Comparison of ENCODE assay signal across 25 cellular contexts in genomic region chr2:242041816-242042215, GRCh38.
"Had no signal": no experiment of that assay in that cellular context is flagged by ENCODE, and none has a peak within 500 bp of the region (broad histone marks: within the 10 kb centered on the region; RNA-seq: fewer than 3 reads in every experiment).

No MANE protein-coding gene starts in this region.

- H3K27ac ChIP-seq: adrenal gland, body of pancreas had no signal

- H3K36me3 Mint-ChIP-seq: activated CD4-positive, alpha-beta memory T cell treated with anti-CD3 and anti-CD28 coated beads for 36 hours; activated naive CD4-positive, alpha-beta T cell treated with anti-CD3 and anti-CD28 coated beads, Interleukin-2, amount 50 U/mL, for 24 hours; activated naive CD8-positive, alpha-beta T cell treated with anti-CD3 and anti-CD28 coated beads for 36 hours had no signal

- H3K4me1 Mint-ChIP-seq: activated CD8-positive, alpha-beta memory T cell treated with anti-CD3 and anti-CD28 coated beads, Interleukin-2, amount 10 ng/mL, durations not matched to agents 7 days and 5 days; activated naive CD4-positive, alpha-beta T cell treated with anti-CD3 and anti-CD28 coated beads, Interleukin-2, amount 50 U/mL, for 24 hours; activated naive CD8-positive, alpha-beta T cell treated with anti-CD3 and anti-CD28 coated beads for 36 hours had no signal

- H3K9me3 ChIP-seq: adrenal gland, body of pancreas had no signal

- H3K4me3 ChIP-seq: adrenal gland, body of pancreas had no signal

- H3K4me3 Mint-ChIP-seq: activated CD4-positive, alpha-beta memory T cell treated with anti-CD3 and anti-CD28 coated beads for 36 hours; activated CD4-positive, alpha-beta T cell treated with anti-CD3 and anti-CD28 coated beads for 36 hours; activated CD4-positive, alpha-beta T cell treated with anti-CD3 and anti-CD28 coated beads, Interleukin-2, amount 10 ng/mL, durations not matched to agents 24 days and 14 days; activated CD8-positive, alpha-beta memory T cell treated with anti-CD3 and anti-CD28 coated beads, Interleukin-2, amount 10 ng/mL, durations not matched to agents 7 days and 5 days; activated CD8-positive, alpha-beta T cell treated with anti-CD3 and anti-CD28 coated beads, Interleukin-2, amount 10 ng/mL, durations not matched to agents 7 days and 5 days; activated naive CD4-positive, alpha-beta T cell treated with anti-CD3 and anti-CD28 coated beads for 36 hours; activated naive CD4-positive, alpha-beta T cell treated with anti-CD3 and anti-CD28 coated beads, Interleukin-2, amount 50 U/mL, for 24 hours; activated naive CD8-positive, alpha-beta T cell treated with anti-CD3 and anti-CD28 coated beads for 36 hours; activated naive CD8-positive, alpha-beta T cell treated with anti-CD3 and anti-CD28 coated beads, Interleukin-2, amount 50 U/mL, for 24 hours; activated T-helper 1 cell treated with anti-CD3 and anti-CD28 coated beads, Interleukin-12 subunit alpha, Interleukin-12 subunit beta, Interleukin-2, Interleukin-4 antibody, amounts not matched to agents 30 ng/mL and 10 ng/mL and 1 ng/mL, durations not matched to agents 14 hours and 24 hours and 36 hours had no signal

- H3K27ac Mint-ChIP-seq: activated CD4-positive, alpha-beta memory T cell treated with anti-CD3 and anti-CD28 coated beads for 36 hours; activated CD4-positive, alpha-beta T cell treated with anti-CD3 and anti-CD28 coated beads for 36 hours; activated CD4-positive, alpha-beta T cell treated with anti-CD3 and anti-CD28 coated beads, Interleukin-2, amount 10 ng/mL, durations not matched to agents 24 days and 14 days; activated CD8-positive, alpha-beta memory T cell treated with anti-CD3 and anti-CD28 coated beads, Interleukin-2, amount 10 ng/mL, durations not matched to agents 7 days and 5 days; activated CD8-positive, alpha-beta T cell treated with anti-CD3 and anti-CD28 coated beads, Interleukin-2, amount 10 ng/mL, durations not matched to agents 7 days and 5 days; activated naive CD4-positive, alpha-beta T cell treated with anti-CD3 and anti-CD28 coated beads for 36 hours; activated naive CD8-positive, alpha-beta T cell treated with anti-CD3 and anti-CD28 coated beads for 36 hours; activated naive CD8-positive, alpha-beta T cell treated with anti-CD3 and anti-CD28 coated beads, Interleukin-2, amount 50 U/mL, for 24 hours; activated T-helper 1 cell treated with anti-CD3 and anti-CD28 coated beads, Interleukin-12 subunit alpha, Interleukin-12 subunit beta, Interleukin-2, Interleukin-4 antibody, amounts not matched to agents 30 ng/mL and 10 ng/mL and 1 ng/mL, durations not matched to agents 14 hours and 24 hours and 36 hours; activated T-helper 2 cell treated with anti-CD3 and anti-CD28 coated beads, Interferon-gamma antibody, Interleukin-2, Interleukin-4, amounts not matched to agents 10 μg/mL and 5 μg/mL and 100 μg/mL, durations not matched to agents 14 hours and 24 hours and 36 hours had no signal

- DNase-seq: activated CD4-positive, alpha-beta memory T cell treated with anti-CD3 and anti-CD28 coated beads for 36 hours; activated CD4-positive, alpha-beta T cell treated with anti-CD3 and anti-CD28 coated beads for 36 hours; activated CD4-positive, alpha-beta T cell treated with anti-CD3 and anti-CD28 coated beads, Interleukin-2, amount 10 ng/mL, durations not matched to agents 24 days and 14 days; activated CD4-positive, CD25-positive, alpha-beta regulatory T cell; activated CD4-positive, CD25-positive, alpha-beta regulatory T cell treated with anti-CD3 and anti-CD28 coated beads, Interleukin-2, amount 50 U/mL, for 72 hours; activated CD8-positive, alpha-beta memory T cell treated with anti-CD3 and anti-CD28 coated beads, Interleukin-2, amount 10 ng/mL, durations not matched to agents 7 days and 5 days; activated CD8-positive, alpha-beta memory T cell treated with anti-CD3 and anti-CD28 coated beads, Interleukin-2, amount 50 U/mL, for 4 hours; activated CD8-positive, alpha-beta T cell treated with anti-CD3 and anti-CD28 coated beads, Interleukin-2, amount 10 ng/mL, durations not matched to agents 7 days and 5 days; activated naive CD4-positive, alpha-beta T cell treated with anti-CD3 and anti-CD28 coated beads for 36 hours; activated naive CD8-positive, alpha-beta T cell treated with anti-CD3 and anti-CD28 coated beads for 36 hours; activated naive CD8-positive, alpha-beta T cell treated with anti-CD3 and anti-CD28 coated beads, Interleukin-2, amount 50 U/mL, for 24 hours; activated T-cell treated with anti-CD3 and anti-CD28 coated beads, Interleukin-2, amount 50 U/mL, for 1 hour; activated T-cell treated with anti-CD3 and anti-CD28 coated beads, Interleukin-2, amount 50 U/mL, for 48 hours; adrenal gland; amygdala; body of pancreas; caudate nucleus; cortex of kidney; dermis blood vessel endothelial cell; effector CD8-positive, alpha-beta T cell; foreskin fibroblast; T-helper 2 cell had no signal

- H3K27me3 ChIP-seq: body of pancreas had no signal

- H3K4me1 ChIP-seq: adrenal gland, body of pancreas had no signal

- H3K36me3 ChIP-seq: adrenal gland had no signal

- H3K9me3 Mint-ChIP-seq: activated CD4-positive, alpha-beta memory T cell treated with anti-CD3 and anti-CD28 coated beads for 36 hours; activated CD4-positive, alpha-beta T cell treated with anti-CD3 and anti-CD28 coated beads, Interleukin-2, amount 10 ng/mL, durations not matched to agents 24 days and 14 days; activated naive CD4-positive, alpha-beta T cell treated with anti-CD3 and anti-CD28 coated beads, Interleukin-2, amount 50 U/mL, for 24 hours; activated naive CD8-positive, alpha-beta T cell treated with anti-CD3 and anti-CD28 coated beads for 36 hours; activated T-helper 1 cell treated with anti-CD3 and anti-CD28 coated beads, Interleukin-12 subunit alpha, Interleukin-12 subunit beta, Interleukin-2, Interleukin-4 antibody, amounts not matched to agents 30 ng/mL and 10 ng/mL and 1 ng/mL, durations not matched to agents 14 hours and 24 hours and 36 hours had no signal
